ENCODE assay signal across 9 cellular contexts in the genomic region with DNA sequence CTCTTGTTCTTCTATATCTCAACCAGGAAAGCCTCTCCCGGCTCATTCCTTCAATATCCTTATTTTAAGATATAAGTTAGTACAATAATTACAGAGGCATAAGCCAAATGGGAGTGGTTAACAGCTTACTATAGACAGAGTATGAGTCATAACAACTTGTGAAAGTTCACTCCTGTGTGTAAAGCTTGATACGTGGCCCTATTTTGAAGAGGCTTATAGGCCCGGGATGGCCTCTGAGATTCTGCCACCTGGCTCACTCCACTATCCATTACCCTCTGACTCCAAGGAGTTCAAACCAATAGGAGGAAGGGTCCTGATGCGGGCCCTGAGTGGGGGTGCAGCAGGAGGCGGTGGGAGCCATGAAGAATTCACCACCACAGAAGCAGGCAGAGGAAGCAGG. TPM values are rescaled to one million over a fixed set of nuclear protein-coding genes. Genes with fewer than 3 reads are reported as not detected.
DNase-seq lines count a peak whose midpoint lies in the region; ATAC-seq, FAIRE-seq and TF ChIP-seq lines count a peak whose summit lies in the region.
"Had no signal": no experiment of that assay in that cellular context is flagged by ENCODE, and none has a peak within 500 bp of the region (broad histone marks: within the 10 kb centered on the region; RNA-seq: fewer than 3 reads in every experiment).

No MANE protein-coding gene starts in this region.

- no peaks in the 10 kb centered on the region for H3K27me3 ChIP-seq in prostate gland (replicated peaks; ENCODE audit: insufficient read depth)

- TF ChIP-seq POLR2A in prostate gland (IDR thresholded peaks at IDR 0.05) = no peak

- H3K9me3 Mint-ChIP-seq in activated naive CD4-positive, alpha-beta T cell treated with anti-CD3 and anti-CD28 coated beads, Interleukin-2, amount 50 U/mL, for 24 hours = no peaks in the 10 kb centered on the region

- H3K4me3 ChIP-seq in kidney (ENCODE audit: low read length in 2 of 2) = no peak overlapping the region
- H3K4me3 ChIP-seq in prostate gland = no peak overlapping the region

- H3K27ac Mint-ChIP-seq in activated naive CD4-positive, alpha-beta T cell treated with anti-CD3 and anti-CD28 coated beads, Interleukin-2, amount 50 U/mL, for 24 hours = peak overlapping the region; percentile 94

- intact Hi-C loops in kidney (cut with DNase I) = no loop called here
- intact Hi-C loops in prostate gland (cut with DNase I) = no loop called here

- peaks cover 31 to 40% of the 10 kb centered on the region in 2 donors for H3K36me3 ChIP-seq in kidney (ENCODE audit: control insufficient read depth in 1 of 2, insufficient read depth in 2 of 2, low read length in 2 of 2)
- no peaks in the 10 kb centered on the region for H3K36me3 ChIP-seq in prostate gland

- H3K9me3 ChIP-seq in kidney (ENCODE audit: control insufficient read depth in 1 of 2, low read length in 2 of 2) (no peaks in the 10 kb centered on the region), prostate gland (no peaks in the 10 kb centered on the region)

- no peak for FAIRE-seq in kidney (lab: Jason Lieb, UNC)
- FAIRE-seq: G401.6 had no signal

- no peaks in the 10 kb centered on the region for H3K27me3 Mint-ChIP-seq in activated naive CD4-positive, alpha-beta T cell treated with anti-CD3 and anti-CD28 coated beads, Interleukin-2, amount 50 U/mL, for 24 hours

- H3K27ac ChIP-seq in kidney (ENCODE audit: low read depth in 2 of 2, low read length in 2 of 2) = peak overlapping the region; percentile 29 to 63
- H3K27ac ChIP-seq in prostate gland = peak overlapping the region in 1 of 2 donors; percentile 32

- TF ChIP-seq CTCF in kidney (IDR thresholded peaks at IDR 0.05; ENCODE audit: borderline replicate concordance, extremely low read depth, insufficient read depth) = no peak
- no peak for TF ChIP-seq CTCF in prostate gland (IDR thresholded peaks at IDR 0.05)

- peaks cover 54% of the 10 kb centered on the region for H3K4me1 Mint-ChIP-seq in activated naive CD4-positive, alpha-beta T cell treated with anti-CD3 and anti-CD28 coated beads, Interleukin-2, amount 50 U/mL, for 24 hours

- H3K36me3 Mint-ChIP-seq in activated naive CD4-positive, alpha-beta T cell treated with anti-CD3 and anti-CD28 coated beads, Interleukin-2, amount 50 U/mL, for 24 hours = peaks cover 20% of the 10 kb centered on the region

- WGBS in prostate gland = 55% methylated on average over 5 of the region's 5 CpGs

- no peak overlapping the region for H3K4me3 Mint-ChIP-seq in activated naive CD4-positive, alpha-beta T cell treated with anti-CD3 and anti-CD28 coated beads, Interleukin-2, amount 50 U/mL, for 24 hours

- H3K9ac ChIP-seq in kidney (ENCODE audit: low read length in 2 of 2) = peak overlapping the region in 1 of 2 donors; percentile 43

- H3K4me1 ChIP-seq in kidney (ENCODE audit: control insufficient read depth in 1 of 2, insufficient read depth in 1 of 2, low read depth in 1 of 2, low read length in 2 of 2) (peaks cover 54 to 66% of the 10 kb centered on the region in 2 donors), prostate gland (replicated peaks) (peaks cover 15% of the 10 kb centered on the region)

- no peak for DNase-seq in activated naive CD4-positive, alpha-beta T cell treated with Interleukin-2 at 50 U/mL for 16 hours
- DNase-seq in RPMI7951 (ENCODE audit: low read depth) (peak; percentile 41), kidney (no peak), activated gamma-delta T cell treated with Interleukin-2 at 50 U/mL for 16 hours (no peak), prostate gland (ENCODE audit: low spot score) (no peak)
- no peak for DNase-seq in stimulated activated CD4-positive, alpha-beta T cell treated with anti-CD3 and anti-CD28 coated beads, Interleukin-2, amount 100 ng/mL, for 24 hours

- ATAC-seq in HG02852 (IDR thresholded peaks at IDR 0.05; ENCODE audit: unreplicated experiment) = peak; percentile 72

RNA-seq across cellular contexts. Expression of a gene that starts 36.6 kb away (rescaled TPM):
- total RNA-seq in RPMI7951 (2014; rRNA removed; shearing (Covaris generic)) = 35.4 and 38.7 TPM in 2 replicates
- total RNA-seq in kidney = 163 TPM
- 33.0 TPM for polyA plus RNA-seq in kidney (ENCODE audit: insufficient read depth, low read depth, low replicate concordance)
- 100 to 1,000 TPM; 153 to 185 TPM for total RNA-seq in prostate gland

RNA-seq across cellular contexts. Expression of a gene that starts 54.0 kb away (rescaled TPM):
- 27.5 and 28.1 TPM in 2 replicates for total RNA-seq in RPMI7951 (2014; rRNA removed; shearing (Covaris generic))
- 22.0 TPM for total RNA-seq in kidney
- polyA plus RNA-seq in kidney (ENCODE audit: insufficient read depth, low read depth, low replicate concordance) = 12.8 TPM
- 10 to 100 TPM; 18.4 to 19.1 TPM for total RNA-seq in prostate gland
